In genomic region chr12:106974525-106974924, GRCh38 we compare ENCODE assay signal across 1 cellular context.
A peak's percentile ranks its signal among the peaks of the same experiment; 100 is the strongest.
TF ChIP-seq lines count a peak whose summit lies in the region.

No MANE protein-coding gene starts in this region.

TF ChIP-seq in GM12878, 131 proteins besides CTCF, POLR2A, EP300 and RAD21 (continued from another document):
- no peak for TF ChIP-seq CEBPZ (IDR thresholded peaks at IDR 0.05; ENCODE audit: low read depth, low read length)
- no peak for TF ChIP-seq IKZF2 (IDR thresholded peaks at IDR 0.05)
- peak; percentile 80 for TF ChIP-seq RAD51 (IDR thresholded peaks at IDR 0.05)
- TF ChIP-seq NR2F1 (conservative IDR thresholded peaks at IDR 0.05): no peak
- TF ChIP-seq SKIL (IDR thresholded peaks at IDR 0.05; ENCODE audit: low read depth, poor library complexity, severe bottlenecking): no peak
- TF ChIP-seq HSF1 (IDR thresholded peaks at IDR 0.05; ENCODE audit: low read depth, low read length): no peak
- TF ChIP-seq FOXM1 (IDR thresholded peaks at IDR 0.05; ENCODE audit: low read depth, low read length): no peak
- TF ChIP-seq WRNIP1 (IDR thresholded peaks at IDR 0.05; ENCODE audit: borderline replicate concordance, low read depth, low read length): no peak
- peak; percentile 92 to 93 for TF ChIP-seq BHLHE40 (IDR thresholded peaks at IDR 0.05; ENCODE audit: borderline replicate concordance in 1 of 2, low read depth in 2 of 2, low read length in 1 of 2)
- no peak for TF ChIP-seq NRF1 (conservative IDR thresholded peaks at IDR 0.05; ENCODE audit: low read depth, low read length)
- no peak for TF ChIP-seq ZNF207 (IDR thresholded peaks at IDR 0.05; ENCODE audit: borderline replicate concordance)
- TF ChIP-seq ATF7 (IDR thresholded peaks at IDR 0.05; ENCODE audit: low read depth): peak; percentile 39; the same call in 1 of the 2 replicates
- TF ChIP-seq ZNF622 (IDR thresholded peaks at IDR 0.05): no peak
- TF ChIP-seq BCL3 (IDR thresholded peaks at IDR 0.05; ENCODE audit: borderline replicate concordance, insufficient read depth, low read depth, low read length, poor library complexity, severe bottlenecking): no peak
- TF ChIP-seq PKNOX1 (IDR thresholded peaks at IDR 0.05): peak; percentile 66; the same call in 1 of the 2 replicates
- peak; percentile 84 for TF ChIP-seq ELK1 (IDR thresholded peaks at IDR 0.05; ENCODE audit: low read depth, low read length)
- TF ChIP-seq ZBTB4 (CRISPR knock-in tag; IDR thresholded peaks at IDR 0.05): no peak
- TF ChIP-seq RELA (IDR thresholded peaks at IDR 0.05; ENCODE audit: borderline replicate concordance, partially characterized antibody): no peak
- TF ChIP-seq MYB (IDR thresholded peaks at IDR 0.05; ENCODE audit: borderline replicate concordance, low read depth, low read length): no peak
- TF ChIP-seq SRF (IDR thresholded peaks at IDR 0.05; ENCODE audit: low read depth in 2 of 2, low read length in 2 of 2): no peak
- no peak for TF ChIP-seq TCF12 (IDR thresholded peaks at IDR 0.05; ENCODE audit: low read depth, low read length)
- TF ChIP-seq ZBED1 (IDR thresholded peaks at IDR 0.05; ENCODE audit: borderline replicate concordance): no peak
TF ChIP-seq in GM12878: peak in this region for 6.
